Comparison of ENCODE assay signal across 16 cellular contexts in the genomic region with DNA sequence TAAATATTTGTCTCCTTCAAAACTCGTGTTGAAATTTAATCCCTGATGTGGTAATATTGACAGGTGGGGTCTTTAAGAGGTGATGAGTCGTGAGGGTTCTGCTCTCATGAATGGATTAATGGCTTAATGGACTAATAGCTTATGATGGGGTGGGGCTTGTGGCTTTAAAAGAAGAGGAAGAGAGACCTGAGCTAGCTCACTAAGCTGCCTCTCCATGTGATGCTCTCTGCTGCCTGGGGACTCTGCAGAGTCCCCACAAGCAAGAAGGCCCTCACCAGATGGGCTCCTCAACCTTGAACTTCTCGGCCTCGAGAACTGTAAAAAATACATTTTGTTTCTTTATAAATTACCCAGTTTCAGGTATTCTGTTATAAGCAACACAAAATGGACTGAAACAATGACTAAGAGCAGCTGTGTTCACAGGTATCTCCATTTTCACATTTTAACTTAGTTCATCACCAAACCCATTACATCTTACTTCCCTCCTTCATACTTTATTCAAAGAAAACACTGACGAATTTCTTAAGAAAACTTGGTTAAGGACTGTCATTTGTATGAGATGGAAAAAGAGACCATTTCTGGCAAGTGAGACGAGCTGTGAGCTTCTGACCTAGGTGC. TPM values are rescaled to one million over a fixed set of nuclear protein-coding genes. Genes with fewer than 3 reads are reported as not detected.
DNase-seq lines count a peak whose midpoint lies in the region; ATAC-seq and TF ChIP-seq lines count a peak whose summit lies in the region.
"Had no signal": no experiment of that assay in that cellular context is flagged by ENCODE, and none has a peak within 500 bp of the region (broad histone marks: within the 10 kb centered on the region; RNA-seq: fewer than 3 reads in every experiment).

No MANE protein-coding gene starts in this region.

- peaks cover 28% of the 10 kb centered on the region for H3F3A ChIP-seq in SK-N-SH (replicated peaks; ENCODE audit: insufficient read depth)
- 0 out of 2 replicates have a peak, but pooled peaks cover 4% of the 10 kb centered on the region for H3F3A ChIP-seq in Loucy (ENCODE audit: low read depth)

- H3K9me2 ChIP-seq in SK-N-SH (no peaks in the 10 kb centered on the region), Loucy (replicated peaks; ENCODE audit: low read depth, low read length) (no peaks in the 10 kb centered on the region)

- DNase-seq in SK-N-SH (no peak), glutamatergic neuron (no peak), NCI-H2107 treated with DMSO at 0.1 percent for 48 hours (lab: John Stamatoyannopoulos, UW; ENCODE audit: unreplicated experiment) (no peak), left cardiac atrium (no peak)
- DNase-seq: DMS153, GOT3, NCI-H1436 treated with DMSO at 0.1 percent for 48 hours, ovary had no signal

- no peaks in the 10 kb centered on the region for H3K79me2 ChIP-seq in SK-N-SH (ENCODE audit: insufficient read depth)
- no peaks in the 10 kb centered on the region for H3K79me2 ChIP-seq in Loucy (ENCODE audit: insufficient read depth, low read length)

- POLR2A ChIA-PET in SK-N-SH (lab: Yijun Ruan, JAX): no interaction called here

- TF ChIP-seq CTCF in SK-N-SH (IDR thresholded peaks at IDR 0.05) (no peak), Loucy (conservative IDR thresholded peaks at IDR 0.05; ENCODE audit: low read length) (no peak), glutamatergic neuron (IDR thresholded peaks at IDR 0.05; ENCODE audit: partially characterized antibody, unreplicated experiment) (no peak)

- peak overlapping the region in 1 of 2 experiments; percentile 54; a peak in 2 of 4 replicates for H3K27ac ChIP-seq in SK-N-SH (ENCODE audit: low read depth in 2 of 2, low read length in 1 of 2)
- H3K27ac ChIP-seq: ovary, SK-N-MC had no signal

- no peak overlapping the region; a peak in 1 of 4 replicates for H3K4me3 ChIP-seq in SK-N-SH (ENCODE audit: low read depth in 2 of 2, low read length in 1 of 2)
- H3K4me3 ChIP-seq in Loucy (ENCODE audit: low read length, poor library complexity, severe bottlenecking): no peak overlapping the region
- H3K4me3 ChIP-seq: ovary, SK-N-MC had no signal

- H3K27me3 ChIP-seq in SK-N-SH (ENCODE audit: insufficient read depth): no peaks in the 10 kb centered on the region
- no peaks in the 10 kb centered on the region for H3K27me3 ChIP-seq in Loucy (ENCODE audit: insufficient read depth, low read length, poor library complexity, severe bottlenecking)
- H3K27me3 ChIP-seq: ovary had no signal

- H4K20me1 ChIP-seq in SK-N-SH (ENCODE audit: insufficient read depth) (no peaks in the 10 kb centered on the region), Loucy (ENCODE audit: insufficient read depth, low read length, poor library complexity, severe bottlenecking) (no peaks in the 10 kb centered on the region)

- H3K4me2 ChIP-seq in SK-N-SH (peak overlapping the region; percentile 14; the same call in 1 of the 2 replicates), Loucy (ENCODE audit: low read depth, low read length, poor library complexity, severe bottlenecking) (peak overlapping the region; percentile 9)

- TF ChIP-seq EP300 in SK-N-SH (IDR thresholded peaks at IDR 0.05; ENCODE audit: borderline replicate concordance in 1 of 2, low read depth in 1 of 2, low read length in 1 of 2): no peak

- no peak overlapping the region for H3K9ac ChIP-seq in SK-N-SH
- no peak overlapping the region for H3K9ac ChIP-seq in Loucy (ENCODE audit: low read depth, low read length, poor library complexity, severe bottlenecking)

- CTCF ChIA-PET in SK-N-SH (lab: Yijun Ruan, JAX): interaction anchor here (1.2 to 1.6 kb wide), 5 partner anchors 13 to 885 kb away, joined by 3 to 7 read pairs (median 5); no protein-coding TSS in a partner anchor

- H3K36me3 ChIP-seq in SK-N-SH (replicated peaks in 1 of 2; ENCODE audit: control insufficient read depth in 1 of 2, insufficient read depth in 2 of 2, low read length in 1 of 2) (no peaks in the 10 kb centered on the region), Loucy (ENCODE audit: insufficient read depth, low read length) (no peaks in the 10 kb centered on the region)
- H3K36me3 ChIP-seq: ovary had no signal

- H2AFZ ChIP-seq in SK-N-SH (ENCODE audit: low read depth): peak overlapping the region; percentile 3; the same call in 1 of the 2 replicates
- no peak overlapping the region; the same call in 1 of the 2 replicates for H2AFZ ChIP-seq in Loucy (ENCODE audit: low read length)

- TF ChIP-seq RAD21 in SK-N-SH (IDR thresholded peaks at IDR 0.05; ENCODE audit: low read length): no peak

- H3K27me3 Mint-ChIP-seq in glutamatergic neuron (ENCODE audit: unreplicated experiment): peaks cover 4% of the 10 kb centered on the region
- H3K27me3 Mint-ChIP-seq: type B pancreatic cell had no signal

- H3K4me1 ChIP-seq in SK-N-SH (ENCODE audit: control insufficient read depth in 1 of 2, insufficient read depth in 2 of 2, low read depth in 1 of 2, low read length in 1 of 2) (peaks cover 0 to 15% of the 10 kb centered on the region in 2 experiments; a peak in 3 of 4 replicates), Loucy (ENCODE audit: insufficient read depth, low read length, poor library complexity, severe bottlenecking) (peaks cover 37% of the 10 kb centered on the region)

- H3K4me1 Mint-ChIP-seq in glutamatergic neuron (ENCODE audit: low read depth, unreplicated experiment): peaks cover 33% of the 10 kb centered on the region

- H3K9me3 Mint-ChIP-seq in glutamatergic neuron (ENCODE audit: unreplicated experiment): peaks cover 6% of the 10 kb centered on the region
- H3K9me3 Mint-ChIP-seq: type B pancreatic cell had no signal

- ATAC-seq in SK-N-SH treated with all-trans-retinoic acid at 6 μM for 48 hours (no peak), GM18909 (IDR thresholded peaks at IDR 0.05; ENCODE audit: poor library complexity, unreplicated experiment) (peak; percentile 57), left cardiac atrium (no peak), GM21526 (IDR thresholded peaks at IDR 0.05; ENCODE audit: low FRiP score, unreplicated experiment) (no peak)
- ATAC-seq: esophagus mucosa had no signal

- H3K36me3 Mint-ChIP-seq in glutamatergic neuron (ENCODE audit: unreplicated experiment): no peaks in the 10 kb centered on the region
- H3K36me3 Mint-ChIP-seq: type B pancreatic cell had no signal

- no peaks in the 10 kb centered on the region for H3K9me3 ChIP-seq in SK-N-SH
- H3K9me3 ChIP-seq in Loucy (ENCODE audit: insufficient read depth, low read depth, low read length): no peaks in the 10 kb centered on the region
- H3K9me3 ChIP-seq: ovary had no signal

- H3K4me3 Mint-ChIP-seq in glutamatergic neuron (ENCODE audit: unreplicated experiment): peak overlapping the region; percentile 45
- H3K4me3 Mint-ChIP-seq: type B pancreatic cell had no signal

- 20% methylated on average over 6 of the region's 6 CpGs for WGBS in SK-N-SH (ENCODE audit: low lambda C conversion rate)

- intact Hi-C loops in left cardiac atrium (cut with DNase I): no loop called here

- H3K27ac Mint-ChIP-seq in glutamatergic neuron (ENCODE audit: unreplicated experiment): peak overlapping the region; percentile 49
- H3K27ac Mint-ChIP-seq: type B pancreatic cell had no signal

TF ChIP-seq in SK-N-SH, 30 proteins besides CTCF, POLR2A, EP300 and RAD21:
- TF ChIP-seq GABPA (IDR thresholded peaks at IDR 0.05; ENCODE audit: low read depth) (no peak), FOXJ3 (CRISPR knock-in tag; IDR thresholded peaks at IDR 0.05) (no peak), POLR2AphosphoS5 (IDR thresholded peaks at IDR 0.05; ENCODE audit: low read depth, low read length) (no peak), RXRA (IDR thresholded peaks at IDR 0.05; ENCODE audit: borderline replicate concordance, low read depth) (no peak)
TF ChIP-seq in SK-N-SH: peak in this region for 0.

TF ChIP-seq in SK-N-SH treated with all-trans-retinoic acid at 6 μM for 48 hours, 23 proteins besides CTCF, POLR2A, EP300 and RAD21 (continues in another document):
- TF ChIP-seq ESRRG (CRISPR knock-in tag; IDR thresholded peaks at IDR 0.05) (no peak), ZFP30 (CRISPR knock-in tag; IDR thresholded peaks at IDR 0.05) (no peak), POU6F1 (CRISPR knock-in tag; IDR thresholded peaks at IDR 0.05; ENCODE audit: borderline replicate concordance, low read depth) (no peak), ISL1 (CRISPR knock-in tag; IDR thresholded peaks at IDR 0.05) (no peak), TCF4 (CRISPR knock-in tag; IDR thresholded peaks at IDR 0.05; ENCODE audit: borderline replicate concordance) (no peak)

RNA-seq across cellular contexts. Expression of gene AIM2, which starts 12.1 kb away (rescaled TPM):
- 1.1 TPM in 2 replicates for polyA plus RNA-seq in SK-N-SH (2012; rRNA removed)
- 1.6 and 1.8 TPM in 2 replicates for polyA plus RNA-seq in SK-N-SH (2012; cell fraction: cytosol; rRNA removed)
- 0.42 and 1.2 TPM in 2 replicates for polyA plus RNA-seq in SK-N-SH (2012; cell fraction: nucleus; rRNA removed)
- total RNA-seq in glutamatergic neuron (ENCODE audit: unreplicated experiment) (5.3 TPM), left cardiac atrium (under 1 TPM; 0.50 to 0.76 TPM)
- polyA plus RNA-seq: AG04450 had no signal
